Comparison of ENCODE assay signal across 27 cellular contexts in the genomic region with DNA sequence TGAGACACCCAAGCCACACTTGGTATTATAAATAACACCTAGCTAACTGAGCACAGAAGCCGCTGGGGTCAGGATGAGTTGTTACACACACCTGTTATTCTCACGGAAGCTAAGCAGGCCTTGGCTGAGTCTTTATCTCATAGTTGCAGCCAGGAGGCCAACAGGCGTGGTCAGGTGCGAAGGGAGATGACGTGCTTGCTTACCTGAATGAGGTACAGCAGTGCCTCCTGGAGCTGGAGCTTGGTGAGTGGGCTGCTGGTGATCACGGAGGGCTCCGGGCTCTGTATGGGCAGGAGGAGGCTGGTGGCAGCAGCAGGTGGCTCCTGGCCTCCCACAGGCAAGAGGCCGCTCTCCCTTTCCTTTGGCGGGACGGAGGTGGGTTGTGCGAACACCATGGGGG. TPM values are rescaled to one million over a fixed set of nuclear protein-coding genes. Genes with fewer than 3 reads are reported as not detected.
DNase-seq lines count a peak whose midpoint lies in the region; ATAC-seq, FAIRE-seq and TF ChIP-seq lines count a peak whose summit lies in the region.
"Had no signal": no experiment of that assay in that cellular context is flagged by ENCODE, and none has a peak within 500 bp of the region (broad histone marks: within the 10 kb centered on the region; RNA-seq: fewer than 3 reads in every experiment).

No MANE protein-coding gene starts in this region.

- H3K27me3 ChIP-seq in WERI-Rb-1 (ENCODE audit: insufficient read depth, low read depth, severe bottlenecking) (no peaks in the 10 kb centered on the region), pancreas (no peaks in the 10 kb centered on the region), suprapubic skin (no peaks in the 10 kb centered on the region)
- H3K27me3 ChIP-seq: colonic mucosa, hepatocyte had no signal

- no peak for TF ChIP-seq POLR2A in suprapubic skin (IDR thresholded peaks at IDR 0.05)

- H3K4me1 ChIP-seq in pancreas = peaks cover 14 to 23% (median 23%) of the 10 kb centered on the region in 3 donors
- peaks cover 20% of the 10 kb centered on the region for H3K4me1 ChIP-seq in suprapubic skin
- H3K4me1 ChIP-seq: colonic mucosa had no signal

- 63 to 71% methylated on average over 11 of the region's 11 CpGs for WGBS in pancreas, 2 donors
- WGBS in suprapubic skin = 82% methylated on average over 11 of the region's 11 CpGs

- TF ChIP-seq CTCF in WERI-Rb-1 (IDR thresholded peaks at IDR 0.05; ENCODE audit: low read depth, low read length) = 0 out of 2 replicates have a peak, but pooled peaks have one; percentile 29
- no peak for TF ChIP-seq CTCF in pancreas (IDR thresholded peaks at IDR 0.05)
- TF ChIP-seq CTCF in suprapubic skin (IDR thresholded peaks at IDR 0.05) = no peak

- DNase-seq in WERI-Rb-1 (no peak), pancreas (peak in 5 of 6 donors; percentile 82 to 90 (median 86)), suprapubic skin (ENCODE audit: low spot score in 2 of 2) (no peak), GM19239 (ENCODE audit: insufficient read length, low spot score) (no peak), anterior cingulate cortex (lab: John Stamatoyannopoulos, UW) (no peak)
- DNase-seq: activated CD4-positive, alpha-beta T cell treated with anti-CD3 and anti-CD28 coated beads, Interleukin-2, amount 10 ng/mL, durations not matched to agents 24 days and 14 days; activated naive CD4-positive, alpha-beta T cell; activated T-cell treated with anti-CD3 and anti-CD28 coated beads, Interleukin-2, amount 50 U/mL, for 48 hours; colonic mucosa; DMS53; effector CD8-positive, alpha-beta T cell; erythroblast; foreskin melanocyte; naive thymus-derived CD4-positive, alpha-beta T cell; NCI-H1092 treated with DMSO at 0.1 percent for 48 hours; NCI-H187; nucleus accumbens; PC-9; retina; stimulated activated CD4-positive, alpha-beta T cell treated with anti-CD3 and anti-CD28 coated beads, Interleukin-4, amount 100 ng/mL, for 24 hours had no signal

- H3K36me3 ChIP-seq in WERI-Rb-1 = peaks cover 48% of the 10 kb centered on the region
- peaks cover 0 to 17% (median 8%) of the 10 kb centered on the region in 3 donors for H3K36me3 ChIP-seq in pancreas
- H3K36me3 ChIP-seq in suprapubic skin = peaks cover 67% of the 10 kb centered on the region
- H3K36me3 ChIP-seq: colonic mucosa had no signal

- TF ChIP-seq EP300 in suprapubic skin (IDR thresholded peaks at IDR 0.05) = no peak

- H3K9me3 ChIP-seq in WERI-Rb-1 (ENCODE audit: severe bottlenecking) (peaks cover 11% of the 10 kb centered on the region), pancreas (no peaks in the 10 kb centered on the region), suprapubic skin (no peaks in the 10 kb centered on the region)
- H3K9me3 ChIP-seq: colonic mucosa had no signal

- peak; percentile 27 for ATAC-seq in esophagus mucosa
- ATAC-seq in pancreas = peak; percentile 94 to 98 (median 94)
- ATAC-seq in HG03095 (IDR thresholded peaks at IDR 0.05; ENCODE audit: unreplicated experiment) = no peak
- ATAC-seq: naive thymus-derived CD4-positive, alpha-beta T cell; SK-N-SH treated with all-trans-retinoic acid at 6 μM for 48 hours; stimulated activated effector memory CD8-positive, alpha-beta T cell treated with anti-CD3 and anti-CD28 coated beads, Interleukin-12 subunit alpha, Interleukin-12 subunit beta, amount 100 ng/mL, for 72 hours had no signal

- intact Hi-C loops in pancreas (cut with DNase I) = no loop called here

- H3K27ac ChIP-seq in WERI-Rb-1 (peak overlapping the region; percentile 80), pancreas (peak overlapping the region; percentile 64 to 79 (median 77)), suprapubic skin (peak overlapping the region; percentile 62)
- H3K27ac ChIP-seq: hepatocyte, PC-9, VCaP had no signal

- no peak overlapping the region for H3K4me3 ChIP-seq in WERI-Rb-1 (ENCODE audit: low read depth, low read length)
- no peak overlapping the region for H3K4me3 ChIP-seq in pancreas
- H3K4me3 ChIP-seq in suprapubic skin = no peak overlapping the region
- H3K4me3 ChIP-seq: colonic mucosa, hepatocyte, PC-9 had no signal

- FAIRE-seq in pancreas (lab: Jason Lieb, UNC) = no peak
- FAIRE-seq in GM19239 (lab: Jason Lieb, UNC) = no peak

RNA-seq across cellular contexts. Expression of a gene that starts 30.4 kb away (rescaled TPM):
- total RNA-seq in esophagus mucosa (1.1 TPM), pancreas (1 to 10 TPM in 5 of 6 donors, under 1 TPM in 1; 0.60 to 3.1 (median 1.6) TPM), suprapubic skin (1 to 10 TPM in 2 of 4 donors, under 1 TPM in 2; 0.56 to 1.5 (median 0.97) TPM)
- 1 to 10 TPM; 2.0 to 2.7 TPM for polyA plus RNA-seq in pancreas
- total RNA-seq: G401, PC-9 had no signal

RNA-seq across cellular contexts. Expression of a gene that starts 55.4 kb away (rescaled TPM):
- 5.2 TPM for total RNA-seq in esophagus mucosa
- total RNA-seq in pancreas = 1 to 10 TPM; 5.3 to 7.1 (median 6.6) TPM
- 1 to 10 TPM; 3.4 to 7.5 TPM for polyA plus RNA-seq in pancreas
- 10 to 100 TPM; 11.5 to 19.5 (median 13.3) TPM for total RNA-seq in suprapubic skin

Comparison
In these comparisons a context has a peak if more than half of its experiments do, and no peak if none do; other contexts are left out.
1. DNase-seq: peak in pancreas (5 of 6); none in WERI-Rb-1 (single experiment), suprapubic skin (0 of 2), GM19239 (single experiment) and anterior cingulate cortex (0 of 58).
2. Peak in every context shown above with its lines, with median percentiles within 50 percentile points of each other: H3K27ac ChIP-seq.